Comparison of ENCODE assay signal across 22 cellular contexts in the genomic region with DNA sequence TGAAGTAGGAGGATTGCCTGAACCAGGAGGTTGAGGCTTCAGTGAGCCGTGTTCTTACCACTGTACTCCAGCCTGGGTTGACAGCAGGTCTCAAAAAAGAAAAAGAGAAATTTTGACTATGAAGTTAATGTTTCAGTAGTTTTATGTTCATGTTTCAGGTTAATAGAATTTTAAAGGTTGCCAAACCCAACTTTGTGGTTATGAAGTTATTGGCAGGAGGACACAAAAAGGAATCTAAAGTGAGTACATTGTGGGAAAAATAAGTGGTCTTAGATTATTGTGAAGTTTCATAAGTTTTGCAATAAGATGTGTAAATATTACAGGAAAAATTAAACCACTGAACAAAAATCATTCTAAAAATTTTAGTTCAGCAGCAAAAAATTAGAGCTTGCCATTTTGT.
A peak's percentile ranks its signal among the peaks of the same experiment; 100 is the strongest.
DNase-seq lines count a peak whose midpoint lies in the region; ATAC-seq and TF ChIP-seq lines count a peak whose summit lies in the region.
"Had no signal": no experiment of that assay in that cellular context is flagged by ENCODE, and none has a peak within 500 bp of the region (broad histone marks: within the 10 kb centered on the region; RNA-seq: fewer than 3 reads in every experiment).

No MANE protein-coding gene starts in this region.

- no peak overlapping the region for H3K4me3 ChIP-seq in CD8-positive, alpha-beta T cell (ENCODE audit: low read depth, low read length)
- no peak overlapping the region for H3K4me3 ChIP-seq in astrocyte of the cerebellum (ENCODE audit: low read depth, low read length)
- H3K4me3 ChIP-seq in fibroblast of the aortic adventitia (ENCODE audit: low read depth, low read length), result no peak overlapping the region
- H3K4me3 ChIP-seq in gastrocnemius medialis, result no peak overlapping the region
- H3K4me3 ChIP-seq: A549, Peyer's patch, SJCRH30 had no signal

- DNase-seq in CD8-positive, alpha-beta T cell, result no peak
- peak; percentile 80 for DNase-seq in astrocyte of the cerebellum (ENCODE audit: low read depth)
- DNase-seq in fibroblast of the aortic adventitia (ENCODE audit: low read depth), result peak; percentile 17
- no peak for DNase-seq in stimulated activated effector memory CD8-positive, alpha-beta T cell treated with anti-CD3 and anti-CD28 coated beads, Interleukin-12 subunit alpha, Interleukin-12 subunit beta, amount 100 ng/mL, for 72 hours (ENCODE audit: low spot score in 2 of 2)
- DNase-seq in activated effector memory CD4-positive, alpha-beta T cell treated with anti-CD3 and anti-CD28 coated beads, Interleukin-2, amount 50 U/mL, for 16 hours, result no peak
- DNase-seq in osteocyte (ENCODE audit: extremely low spot score, unreplicated experiment), result no peak
- DNase-seq in gastrocnemius medialis, result no peak
- DNase-seq: BE2C, COR-L47, DMS79, H7, HFFc6, Karpas-422, NCI-H1417, NCI-H1694 treated with DMSO at 0.1 percent for 48 hours, NCI-H2081 treated with DMSO at 0.1 percent for 48 hours, NCI-H2171 treated with DMSO at 0.1 percent for 48 hours, NCI-H524 treated with DMSO at 0.1 percent for 48 hours, NCI-H82, Peyer's patch, SJCRH30 had no signal

- no peak for ATAC-seq in CD8-positive, alpha-beta T cell
- no peak for ATAC-seq in stimulated activated effector memory CD8-positive, alpha-beta T cell treated with anti-CD3 and anti-CD28 coated beads, Interleukin-12 subunit alpha, Interleukin-12 subunit beta, amount 100 ng/mL, for 72 hours
- no peak for ATAC-seq in gastrocnemius medialis
- ATAC-seq: A549 had no signal

- H3K27ac Mint-ChIP-seq in CD8-positive, alpha-beta T cell, result peak overlapping the region; percentile 60
- H3K27ac Mint-ChIP-seq in stimulated activated effector memory CD8-positive, alpha-beta T cell treated with anti-CD3 and anti-CD28 coated beads, Interleukin-12 subunit alpha, Interleukin-12 subunit beta, amount 100 ng/mL, for 72 hours, result peak overlapping the region; percentile 11
- no peak overlapping the region for H3K27ac Mint-ChIP-seq in osteocyte (ENCODE audit: unreplicated experiment)
- H3K27ac Mint-ChIP-seq: HFFc6 had no signal

- H3K27me3 ChIP-seq in CD8-positive, alpha-beta T cell (ENCODE audit: insufficient read depth, low read length), result no peaks in the 10 kb centered on the region
- H3K27me3 ChIP-seq in gastrocnemius medialis, result no peaks in the 10 kb centered on the region
- H3K27me3 ChIP-seq: BE2C, Peyer's patch, SJCRH30 had no signal

- H3K27ac ChIP-seq in CD8-positive, alpha-beta T cell (ENCODE audit: low read depth, low read length), result no peak overlapping the region
- no peak overlapping the region for H3K27ac ChIP-seq in gastrocnemius medialis
- H3K27ac ChIP-seq: A549, Peyer's patch, SJCRH30 had no signal

- H3K4me1 Mint-ChIP-seq in CD8-positive, alpha-beta T cell (ENCODE audit: low read depth), result peaks cover 31% of the 10 kb centered on the region
- H3K4me1 Mint-ChIP-seq in stimulated activated effector memory CD8-positive, alpha-beta T cell treated with anti-CD3 and anti-CD28 coated beads, Interleukin-12 subunit alpha, Interleukin-12 subunit beta, amount 100 ng/mL, for 72 hours, result no peaks in the 10 kb centered on the region
- peaks cover 15% of the 10 kb centered on the region for H3K4me1 Mint-ChIP-seq in osteocyte (ENCODE audit: unreplicated experiment)

- peaks cover 23% of the 10 kb centered on the region for H3K36me3 ChIP-seq in CD8-positive, alpha-beta T cell (ENCODE audit: insufficient read depth, low read length)
- peaks cover 0 to 64% of the 10 kb centered on the region in 2 donors for H3K36me3 ChIP-seq in gastrocnemius medialis

- no peak for TF ChIP-seq CTCF in CD8-positive, alpha-beta T cell (IDR thresholded peaks at IDR 0.05)
- no peak for TF ChIP-seq CTCF in astrocyte of the cerebellum (IDR thresholded peaks at IDR 0.05; ENCODE audit: low read depth, low read length, missing control alignments)
- TF ChIP-seq CTCF in fibroblast of the aortic adventitia (IDR thresholded peaks at IDR 0.05; ENCODE audit: insufficient read depth, low read length), result no peak
- no peak for TF ChIP-seq CTCF in osteocyte (IDR thresholded peaks at IDR 0.05)
- TF ChIP-seq CTCF in gastrocnemius medialis (IDR thresholded peaks at IDR 0.05 in 4 of 5, conservative IDR thresholded peaks at IDR 0.05 in 1 of 5), result no peak

- H3K9me3 ChIP-seq in CD8-positive, alpha-beta T cell (ENCODE audit: low read length), result no peaks in the 10 kb centered on the region
- H3K9me3 ChIP-seq in gastrocnemius medialis, result no peaks in the 10 kb centered on the region
- H3K9me3 ChIP-seq: A549, BE2C, Peyer's patch, SJCRH30 had no signal

- no peaks in the 10 kb centered on the region for H3K27me3 Mint-ChIP-seq in CD8-positive, alpha-beta T cell (ENCODE audit: low read depth)
- no peaks in the 10 kb centered on the region for H3K27me3 Mint-ChIP-seq in osteocyte (ENCODE audit: unreplicated experiment)

- no peaks in the 10 kb centered on the region for H3K9me3 Mint-ChIP-seq in CD8-positive, alpha-beta T cell
- no peaks in the 10 kb centered on the region for H3K9me3 Mint-ChIP-seq in stimulated activated effector memory CD8-positive, alpha-beta T cell treated with anti-CD3 and anti-CD28 coated beads, Interleukin-12 subunit alpha, Interleukin-12 subunit beta, amount 100 ng/mL, for 72 hours
- H3K9me3 Mint-ChIP-seq in osteocyte (ENCODE audit: unreplicated experiment), result no peaks in the 10 kb centered on the region
- H3K9me3 Mint-ChIP-seq: HFFc6 had no signal

- TF ChIP-seq POLR2A in gastrocnemius medialis (IDR thresholded peaks at IDR 0.05), result no peak

- in situ Hi-C loops in astrocyte of the cerebellum (cut with HindIII; ENCODE audit: low sequenced_read_pairs), result no loop called here
- in situ Hi-C loops in gastrocnemius medialis (cut with MboI; ENCODE audit: low sequenced_read_pairs in 4 of 4), result no loop called here

- CTCF ChIA-PET in CD8-positive, alpha-beta T cell (lab: Charles Lee), result interaction anchor here (1.0 kb wide), 1 partner anchor 181 kb away, joined by 4 read pairs; no protein-coding TSS in a partner anchor

- H3K4me1 ChIP-seq in CD8-positive, alpha-beta T cell (ENCODE audit: insufficient read depth, low read length), result peaks cover 28% of the 10 kb centered on the region
- H3K4me1 ChIP-seq in gastrocnemius medialis, result no peaks in the 10 kb centered on the region
- H3K4me1 ChIP-seq: A549, BE2C, Peyer's patch, SJCRH30 had no signal

- H3K36me3 Mint-ChIP-seq in CD8-positive, alpha-beta T cell, result peaks cover 67% of the 10 kb centered on the region
- H3K36me3 Mint-ChIP-seq in stimulated activated effector memory CD8-positive, alpha-beta T cell treated with anti-CD3 and anti-CD28 coated beads, Interleukin-12 subunit alpha, Interleukin-12 subunit beta, amount 100 ng/mL, for 72 hours, result peaks cover 96% of the 10 kb centered on the region
- peaks cover 66% of the 10 kb centered on the region for H3K36me3 Mint-ChIP-seq in osteocyte (ENCODE audit: unreplicated experiment)

- POLR2A ChIA-PET in CD8-positive, alpha-beta T cell (lab: Charles Lee), result interaction anchor here (0.6 kb wide), 1 partner anchor 194 kb away, joined by 3 read pairs; no protein-coding TSS in a partner anchor

- no peak overlapping the region for H3K4me3 Mint-ChIP-seq in CD8-positive, alpha-beta T cell
- H3K4me3 Mint-ChIP-seq in stimulated activated effector memory CD8-positive, alpha-beta T cell treated with anti-CD3 and anti-CD28 coated beads, Interleukin-12 subunit alpha, Interleukin-12 subunit beta, amount 100 ng/mL, for 72 hours, result no peak overlapping the region
- no peak overlapping the region for H3K4me3 Mint-ChIP-seq in osteocyte (ENCODE audit: unreplicated experiment)
- H3K4me3 Mint-ChIP-seq: HFFc6 had no signal

- intact Hi-C loops in CD8-positive, alpha-beta T cell (cut with DNase I, micrococcal nuclease), result no loop called here
- intact Hi-C loops in gastrocnemius medialis (cut with DNase I; ENCODE audit: low total_unique reads), result no loop called here

Comparison
In these comparisons a context has a peak if more than half of its experiments do, and no peak if none do; other contexts are left out.
1. DNase-seq: peak in astrocyte of the cerebellum (single experiment) and fibroblast of the aortic adventitia (single experiment); none in CD8-positive, alpha-beta T cell (0 of 7), stimulated activated effector memory CD8-positive, alpha-beta T cell treated with anti-CD3 and anti-CD28 coated beads, Interleukin-12 subunit alpha, Interleukin-12 subunit beta, amount 100 ng/mL, for 72 hours (0 of 2), activated effector memory CD4-positive, alpha-beta T cell treated with anti-CD3 and anti-CD28 coated beads, Interleukin-2, amount 50 U/mL, for 16 hours (single experiment), osteocyte (single experiment) and gastrocnemius medialis (0 of 2).